In genomic region chr1:62991152-62991551, GRCh38 we compare ENCODE assay signal across 32 cellular contexts.
DNase-seq lines count a peak whose midpoint lies in the region; ATAC-seq, FAIRE-seq and TF ChIP-seq lines count a peak whose summit lies in the region.
"Had no signal": no experiment of that assay in that cellular context is flagged by ENCODE, and none has a peak within 500 bp of the region (broad histone marks: within the 10 kb centered on the region; RNA-seq: fewer than 3 reads in every experiment).

No MANE protein-coding gene starts in this region.

- H3K4me3 ChIP-seq in bronchial epithelial cell (ENCODE audit: low read depth, low read length): no peak overlapping the region
- H3K4me3 ChIP-seq: A549, K562, ovary, SJSA1, tibial nerve had no signal

- peak; percentile 70 for DNase-seq in COLO668 (lab: John Stamatoyannopoulos, UW; ENCODE audit: unreplicated experiment)
- peak; percentile 57 for DNase-seq in NCI-H1105 (lab: John Stamatoyannopoulos, UW)
- peak; percentile 4 for DNase-seq in NCI-H2196 treated with DMSO at 0.1 percent for 48 hours (lab: John Stamatoyannopoulos, UW; ENCODE audit: unreplicated experiment)
- no peak for DNase-seq in bronchial epithelial cell (ENCODE audit: low read depth)
- no peak for DNase-seq in stimulated activated naive CD4-positive, alpha-beta T cell (lab: John Stamatoyannopoulos, UW)
- DNase-seq: activated CD4-positive, alpha-beta T cell treated with anti-CD3 and anti-CD28 coated beads, Interleukin-2, amount 50 U/mL, for 4 hours; activated naive CD4-positive, alpha-beta T cell treated with Interleukin-2 at 50 U/mL for 16 hours; AML-193; CD4-positive, alpha-beta T cell; effector CD4-positive, alpha-beta T cell; EL; head of caudate nucleus; mammary epithelial cell; MM.1S; NCI-H1694; NCI-H510A; nephron progenitor cell; ovary; small intestine; stimulated activated CD4-positive, alpha-beta T cell treated with anti-CD3 and anti-CD28 coated beads, Interleukin-1b, Interleukin-23, amount 100 ng/mL, for 48 hours; stimulated activated CD8-positive, alpha-beta memory T cell treated with anti-CD3 and anti-CD28 coated beads, Interleukin-4, amount 100 ng/mL, for 48 hours; T-helper 1 cell had no signal

- FAIRE-seq in bronchial epithelial cell (lab: Jason Lieb, UNC): peak; percentile 43
- FAIRE-seq: A549, GM12891, HTR-8/SVneo, K562, small intestine had no signal

- TF ChIP-seq CTCF in bronchial epithelial cell (IDR thresholded peaks at IDR 0.05; ENCODE audit: insufficient read depth, low read length, severe bottlenecking): no peak

- no peaks in the 10 kb centered on the region for H3K27me3 ChIP-seq in bronchial epithelial cell (ENCODE audit: control insufficient read depth, insufficient read depth, low read length)
- H3K27me3 ChIP-seq: ovary, SJSA1 had no signal

- no peak for ATAC-seq in GM18498 (IDR thresholded peaks at IDR 0.05; ENCODE audit: unreplicated experiment)
- ATAC-seq in GM21786 (IDR thresholded peaks at IDR 0.05; ENCODE audit: unreplicated experiment): no peak
- ATAC-seq in GM19467 (IDR thresholded peaks at IDR 0.05; ENCODE audit: unreplicated experiment): no peak
- ATAC-seq: A549, HCT116, K562 had no signal

- no peaks in the 10 kb centered on the region for H3K36me3 ChIP-seq in bronchial epithelial cell (ENCODE audit: control insufficient read depth, insufficient read depth, low read length)
- H3K36me3 ChIP-seq: ovary, SJSA1, tibial nerve had no signal

Comparison
In these comparisons a context has a peak if more than half of its experiments do, and no peak if none do; other contexts are left out.
1. DNase-seq: peak in COLO668 (single experiment), NCI-H1105 (single experiment) and NCI-H2196 treated with DMSO at 0.1 percent for 48 hours (single experiment); none in bronchial epithelial cell (single experiment) and stimulated activated naive CD4-positive, alpha-beta T cell (0 of 6).